1 cellular context compared by ENCODE assay signal in genomic region chr17:1482686-1483445, GRCh38.
TF ChIP-seq lines count a peak whose summit lies in the region.

No MANE protein-coding gene starts in this region.

TF ChIP-seq in GM23338, 12 proteins besides CTCF, POLR2A, EP300 and RAD21 (continued from another document):
- TF ChIP-seq POLR2AphosphoS5 (IDR thresholded peaks at IDR 0.05; ENCODE audit: low read depth) (no peak), NANOG (IDR thresholded peaks at IDR 0.05; ENCODE audit: borderline replicate concordance) (no peak), EZH2phosphoT487 (IDR thresholded peaks at IDR 0.05; ENCODE audit: unreplicated experiment) (no peak), ZNF331 (CRISPR knock-in tag; IDR thresholded peaks at IDR 0.05; ENCODE audit: low read depth) (no peak), JUNB (IDR thresholded peaks at IDR 0.05; ENCODE audit: unreplicated experiment) (no peak), ZNF462 (CRISPR knock-in tag; IDR thresholded peaks at IDR 0.05) (no peak), STAT1 (IDR thresholded peaks at IDR 0.05; ENCODE audit: unreplicated experiment) (no peak), CREB1 (CRISPR knock-in tag; IDR thresholded peaks at IDR 0.05; ENCODE audit: low read depth) (no peak)
TF ChIP-seq in GM23338: peak in this region for 0.
